1 cellular context compared by ENCODE assay signal in genomic region chr11:64484308-64485061, GRCh38.
TF ChIP-seq lines count a peak whose summit lies in the region.

No MANE protein-coding gene starts in this region.

TF ChIP-seq in K562, 482 proteins besides CTCF, POLR2A, EP300 and RAD21 (continued from another document):
- TF ChIP-seq ZNF518B (CRISPR knock-in tag; IDR thresholded peaks at IDR 0.05) (no peak), RFX1 (IDR thresholded peaks at IDR 0.05) (peak; percentile 86)
TF ChIP-seq in K562: peak in this region for 34.
